16 cellular contexts compared by ENCODE assay signal in the genomic region with DNA sequence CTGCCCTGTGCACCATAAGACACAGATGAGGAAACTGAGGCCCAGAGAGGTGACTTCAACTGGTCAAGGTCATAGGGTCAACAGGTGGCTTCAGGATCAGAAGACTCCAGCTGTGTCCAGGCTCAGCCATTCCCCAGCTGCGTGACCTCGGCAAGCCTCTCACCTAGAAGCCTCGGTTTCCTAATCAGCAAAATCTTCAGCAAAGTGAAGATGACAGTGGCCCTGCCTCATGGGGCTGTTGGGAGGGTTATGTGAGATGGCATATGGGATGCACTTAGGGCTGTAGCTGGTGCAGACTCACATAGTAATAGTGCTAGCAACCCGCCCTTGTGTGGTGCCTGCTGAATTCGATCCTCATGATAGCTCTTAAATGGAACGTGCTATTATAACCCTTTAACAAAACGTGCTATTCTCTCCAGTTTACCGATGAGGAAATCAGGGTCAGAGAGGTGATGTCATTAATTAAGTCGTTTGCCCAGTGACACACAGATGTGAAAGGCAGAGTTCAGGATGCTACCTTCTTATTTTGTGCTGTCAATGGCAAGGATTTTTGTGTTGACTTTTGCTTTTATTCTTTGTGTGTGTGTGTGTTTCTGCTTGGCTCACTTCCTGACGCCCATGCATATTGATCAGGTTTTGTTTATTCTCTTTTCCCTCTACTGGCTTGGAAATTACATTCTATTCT.
DNase-seq lines count a peak whose midpoint lies in the region; FAIRE-seq and TF ChIP-seq lines count a peak whose summit lies in the region.
"Had no signal": no experiment of that assay in that cellular context is flagged by ENCODE, and none has a peak within 500 bp of the region (broad histone marks: within the 10 kb centered on the region; RNA-seq: fewer than 3 reads in every experiment).

No MANE protein-coding gene starts in this region.

- TF ChIP-seq POLR2A in H1 (IDR thresholded peaks at IDR 0.05; ENCODE audit: control extremely low read depth in 1 of 2, low read depth in 2 of 2, low read length in 2 of 2) = no peak
- TF ChIP-seq POLR2A in spleen (IDR thresholded peaks at IDR 0.05) = no peak

- no peak overlapping the region for H3K18ac ChIP-seq in H1 (ENCODE audit: extremely low read depth, low read length)

- H2BK15ac ChIP-seq in H1 (ENCODE audit: low read length) = no peak overlapping the region

- no peak overlapping the region for H2BK20ac ChIP-seq in H1 (ENCODE audit: low read length)

- no peak for TF ChIP-seq EP300 in H1 (IDR thresholded peaks at IDR 0.05; ENCODE audit: borderline replicate concordance in 1 of 2, low read depth in 2 of 2, low read length in 2 of 2)

- H3K27me3 ChIP-seq in H1 (replicated peaks in 1 of 4; ENCODE audit: control insufficient read depth in 3 of 4, extremely low read depth in 1 of 4, insufficient read depth in 3 of 4, low read length in 3 of 4) (no peaks in the 10 kb centered on the region), spleen (replicated peaks in 1 of 7) (peaks cover 0 to 48% (median 3%) of the 10 kb centered on the region in 7 donors)
- H3K27me3 ChIP-seq: SJCRH30 had no signal

- no peak for TF ChIP-seq RAD21 in H1 (IDR thresholded peaks at IDR 0.05 in 1 of 2, conservative IDR thresholded peaks at IDR 0.05 in 1 of 2; ENCODE audit: low read depth in 2 of 2, low read length in 2 of 2)

- 0 out of 2 replicates have a peak overlapping the region, but pooled peaks have one; percentile 1 for H2BK12ac ChIP-seq in H1 (ENCODE audit: low read depth, low read length)

- no peak overlapping the region for H4K5ac ChIP-seq in H1 (ENCODE audit: insufficient read length, low read depth, low read length)

- no peak overlapping the region for H3K56ac ChIP-seq in H1 (replicated peaks; ENCODE audit: insufficient read length, low read depth, low read length)

- H3K79me2 ChIP-seq in H1 (ENCODE audit: control insufficient read depth in 1 of 2, insufficient read depth in 2 of 2, low read length in 2 of 2) = no peaks in the 10 kb centered on the region

- WGBS in H1 (ENCODE audit: extremely low coverage in 1 of 2, insufficient coverage in 1 of 2, insufficient read length in 1 of 2, insufficient replicate concordance in 2 of 2, low coverage in 1 of 2, low lambda C conversion rate in 2 of 2, missing lambda C conversion rate in 1 of 2), 2 experiments = 88% methylated on average over 10 of the region's 10 CpGs; no CpG with 5 or more reads in 1 of the 2 experiments
- 50 to 64% (median 61%) methylated on average over 10 of the region's 10 CpGs for WGBS in spleen, 5 donors

- no peak overlapping the region for H2BK120ac ChIP-seq in H1 (replicated peaks; ENCODE audit: low read depth, low read length)

- CTCF ChIA-PET in H1 (lab: Charles Lee; ENCODE audit: partially characterized antibody) = interaction anchor here (1.2 kb wide), 1 partner anchor 18 kb away, joined by 8 read pairs; no protein-coding TSS in a partner anchor

- H3K23me2 ChIP-seq in H1 (ENCODE audit: low read depth, low read length) = no peaks in the 10 kb centered on the region

- H2BK5ac ChIP-seq in H1 (ENCODE audit: low read depth, low read length) = no peak overlapping the region

- POLR2A ChIA-PET in H1 (lab: Charles Lee; ENCODE audit: partially characterized antibody) = no interaction called here

- no peaks in the 10 kb centered on the region for H3K79me1 ChIP-seq in H1 (ENCODE audit: low read depth, low read length)

- TF ChIP-seq CTCF in H1 (IDR thresholded peaks at IDR 0.05; ENCODE audit: control extremely low read depth in 1 of 3, insufficient read depth in 1 of 3, low read depth in 1 of 3, low read length in 3 of 3) (no peak), spleen (IDR thresholded peaks at IDR 0.05 in 8 of 11, conservative IDR thresholded peaks at IDR 0.05 in 3 of 11) (no peak)

- H3K23ac ChIP-seq in H1 (ENCODE audit: insufficient read length) = no peak overlapping the region

- no peak overlapping the region for H4K91ac ChIP-seq in H1 (replicated peaks; ENCODE audit: insufficient read length, low read length)

- DNase-seq in NCI-H2081 treated with DMSO at 0.1 percent for 48 hours (lab: John Stamatoyannopoulos, UW) = peak; percentile 2
- DNase-seq in NCI-H2081 (lab: John Stamatoyannopoulos, UW) = no peak
- DNase-seq in NCI-H345 (lab: John Stamatoyannopoulos, UW) = peak; percentile 39
- no peak for DNase-seq in H1 (ENCODE audit: low read depth in 1 of 2, low spot score in 2 of 2)
- DNase-seq in spleen = peak; percentile 7
- no peak for DNase-seq in activated CD4-positive, alpha-beta T cell treated with anti-CD3 and anti-CD28 coated beads, Interleukin-2, amount 50 U/mL, for 48 hours
- no peak for DNase-seq in cerebellum (ENCODE audit: low spot score)
- DNase-seq in head of caudate nucleus = no peak
- DNase-seq: NCI-H187, NCI-H446, NCI-H82, SJCRH30, SW 1271 had no signal

- H3K4ac ChIP-seq in H1 (replicated peaks; ENCODE audit: insufficient read length, low read depth, low read length) = no peak overlapping the region

- H2AK5ac ChIP-seq in H1 (ENCODE audit: low read depth, low read length) = no peak overlapping the region

- intact Hi-C loops in spleen (cut with DNase I; ENCODE audit: low total_unique reads) (no loop called here), head of caudate nucleus (cut with DNase I) (no loop called here)

- H3K14ac ChIP-seq in H1 (ENCODE audit: insufficient read length) = no peak overlapping the region

- H3K36me3 ChIP-seq in H1 (ENCODE audit: control insufficient read depth in 2 of 4, insufficient read depth in 4 of 4, low read length in 3 of 4) (no peaks in the 10 kb centered on the region), spleen (no peaks in the 10 kb centered on the region)
- H3K36me3 ChIP-seq: SJCRH30 had no signal

- H4K20me1 ChIP-seq in H1 (replicated peaks in 1 of 2; ENCODE audit: control insufficient read depth in 1 of 2, insufficient read depth in 2 of 2, low read length in 2 of 2) = no peaks in the 10 kb centered on the region

- no peak overlapping the region for H3K9ac ChIP-seq in H1 (replicated peaks in 1 of 4; ENCODE audit: extremely low read depth in 1 of 4, low read depth in 3 of 4, low read length in 3 of 4)

- no peak for FAIRE-seq in H1 (lab: Jason Lieb, UNC)
- FAIRE-seq: A204.1, G401.6 had no signal

- H3K4me3 ChIP-seq in H1 (ENCODE audit: extremely low read depth in 1 of 4, insufficient read depth in 2 of 4, low read depth in 3 of 4, low read length in 4 of 4) (no peak overlapping the region), spleen (no peak overlapping the region)
- H3K4me3 ChIP-seq: SJCRH30 had no signal

- H3K9me3 ChIP-seq in H1 (ENCODE audit: insufficient read depth in 2 of 2, low read depth in 1 of 2, low read length in 1 of 2) (no peaks in the 10 kb centered on the region), spleen (no peaks in the 10 kb centered on the region)
- H3K9me3 ChIP-seq: SJCRH30 had no signal

- H3K4me1 ChIP-seq in H1 (replicated peaks in 1 of 4; ENCODE audit: control insufficient read depth in 3 of 4, insufficient read depth in 4 of 4, low read length in 3 of 4) (peaks cover 0 to 6% (median 2%) of the 10 kb centered on the region in 4 experiments; a peak in 3 of 7 replicates), spleen (no peaks in the 10 kb centered on the region)

- no peak overlapping the region for H3K4me2 ChIP-seq in H1 (ENCODE audit: insufficient read depth in 1 of 2, low read depth in 2 of 2, low read length in 2 of 2)

- no peak overlapping the region for H2AFZ ChIP-seq in H1 (ENCODE audit: low read length)

- H3K27ac ChIP-seq in H1 (ENCODE audit: low read depth, low read length) = no peak overlapping the region
- no peak overlapping the region for H3K27ac ChIP-seq in spleen
- H3K27ac ChIP-seq: C4-2B, SJCRH30 had no signal

- no peak overlapping the region for H4K8ac ChIP-seq in H1 (ENCODE audit: extremely low read depth, insufficient read depth, low read length)

TF ChIP-seq in H1, 55 proteins besides CTCF, POLR2A, EP300 and RAD21 (continues in another document):
- TF ChIP-seq GABPA (IDR thresholded peaks at IDR 0.05; ENCODE audit: borderline replicate concordance, insufficient read depth, low read length) (no peak), NANOG (IDR thresholded peaks at IDR 0.05; ENCODE audit: insufficient read depth, low read depth, low read length, poor library complexity, severe bottlenecking) (no peak), SIN3A (conservative IDR thresholded peaks at IDR 0.05 in 1 of 2, IDR thresholded peaks at IDR 0.05 in 1 of 2; ENCODE audit: low read depth in 1 of 2, low read length in 2 of 2) (no peak), EZH2 (IDR thresholded peaks at IDR 0.05; ENCODE audit: low read depth, low read length, severe bottlenecking) (no peak), MAFK (IDR thresholded peaks at IDR 0.05; ENCODE audit: low read depth, low read length) (no peak), CEBPB (IDR thresholded peaks at IDR 0.05; ENCODE audit: low read depth, low read length) (no peak), POU5F1 (IDR thresholded peaks at IDR 0.05; ENCODE audit: low read depth, low read length) (no peak), CTBP2 (IDR thresholded peaks at IDR 0.05; ENCODE audit: borderline replicate concordance, insufficient read depth, insufficient read length, low read length) (no peak), CBX5 (IDR thresholded peaks at IDR 0.05; ENCODE audit: low read depth, low read length) (no peak), KDM4A (IDR thresholded peaks at IDR 0.05; ENCODE audit: low read depth, low read length, severe bottlenecking) (no peak), CREB1 (IDR thresholded peaks at IDR 0.05) (no peak), CHD2 (IDR thresholded peaks at IDR 0.05; ENCODE audit: low read length) (no peak), CBX8 (IDR thresholded peaks at IDR 0.05; ENCODE audit: borderline replicate concordance, low read depth, low read length) (no peak)
- TF ChIP-seq, protein P1, sequence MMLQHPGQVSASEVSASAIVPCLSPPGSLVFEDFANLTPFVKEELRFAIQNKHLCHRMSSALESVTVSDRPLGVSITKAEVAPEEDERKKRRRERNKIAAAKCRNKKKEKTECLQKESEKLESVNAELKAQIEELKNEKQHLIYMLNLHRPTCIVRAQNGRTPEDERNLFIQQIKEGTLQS (IDR thresholded peaks at IDR 0.05; ENCODE audit: insufficient read depth, low read depth, low read length) = no peak
- TF ChIP-seq, protein P2, sequence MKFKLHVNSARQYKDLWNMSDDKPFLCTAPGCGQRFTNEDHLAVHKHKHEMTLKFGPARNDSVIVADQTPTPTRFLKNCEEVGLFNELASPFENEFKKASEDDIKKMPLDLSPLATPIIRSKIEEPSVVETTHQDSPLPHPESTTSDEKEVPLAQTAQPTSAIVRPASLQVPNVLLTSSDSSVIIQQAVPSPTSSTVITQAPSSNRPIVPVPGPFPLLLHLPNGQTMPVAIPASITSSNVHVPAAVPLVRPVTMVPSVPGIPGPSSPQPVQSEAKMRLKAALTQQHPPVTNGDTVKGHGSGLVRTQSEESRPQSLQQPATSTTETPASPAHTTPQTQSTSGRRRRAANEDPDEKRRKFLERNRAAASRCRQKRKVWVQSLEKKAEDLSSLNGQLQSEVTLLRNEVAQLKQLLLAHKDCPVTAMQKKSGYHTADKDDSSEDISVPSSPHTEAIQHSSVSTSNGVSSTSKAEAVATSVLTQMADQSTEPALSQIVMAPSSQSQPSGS (IDR thresholded peaks at IDR 0.05; ENCODE audit: low read length) = no peak

Comparison
In these comparisons a context has a peak if more than half of its experiments do, and no peak if none do; other contexts are left out.
1. DNase-seq: peak in NCI-H2081 treated with DMSO at 0.1 percent for 48 hours (single experiment), NCI-H345 (single experiment) and spleen (single experiment); none in NCI-H2081 (0 of 2), H1 (0 of 2), activated CD4-positive, alpha-beta T cell treated with anti-CD3 and anti-CD28 coated beads, Interleukin-2, amount 50 U/mL, for 48 hours (0 of 2), cerebellum (single experiment) and head of caudate nucleus (0 of 42).